In genomic region chr13:98672947-98673545, GRCh38 we compare ENCODE assay signal across 8 cellular contexts.
DNase-seq lines count a peak whose midpoint lies in the region; ATAC-seq and TF ChIP-seq lines count a peak whose summit lies in the region.

No MANE protein-coding gene starts in this region.

- ATAC-seq in HG03520 (IDR thresholded peaks at IDR 0.05; ENCODE audit: unreplicated experiment): peak; percentile 76
- ATAC-seq in stimulated activated naive CD8-positive, alpha-beta T cell treated with anti-CD3 and anti-CD28 coated beads, Interleukin-15, Interleukin-2, amounts not matched to agents 100 U/mL and 50 U/mL, for 24 hours: peak; percentile 67

- H3K36me3 Mint-ChIP-seq in CD14-positive monocyte: no peaks in the 10 kb centered on the region

- DNase-seq in CD14-positive monocyte (ENCODE audit: low spot score) (peak; percentile 67), GM19240 (ENCODE audit: insufficient read length, low spot score) (peak; percentile 62), NOMO-1 (lab: John Stamatoyannopoulos, UW; ENCODE audit: unreplicated experiment in 2 of 2) (peak; percentile 70 to 73), epithelial cell of esophagus (ENCODE audit: low read depth) (peak; percentile 76), middle frontal gyrus (ENCODE audit: extremely low spot score, low spot score) (peak; percentile 48)
- DNase-seq in activated CD8-positive, alpha-beta memory T cell treated with anti-CD3 and anti-CD28 coated beads, Interleukin-2, amount 50 U/mL, for 1 hour (ENCODE audit: extremely low read depth): peak; percentile 16
- peak; percentile 50 for DNase-seq in stimulated activated naive CD8-positive, alpha-beta T cell treated with anti-CD3 and anti-CD28 coated beads, Interleukin-15, Interleukin-2, amounts not matched to agents 100 U/mL and 50 U/mL, for 24 hours

- peak overlapping the region in 2 of 7 donors; percentile 22 to 23 for H3K27ac Mint-ChIP-seq in CD14-positive monocyte

- peaks cover 3 to 17% (median 14%) of the 10 kb centered on the region in 3 donors for H3K27me3 Mint-ChIP-seq in CD14-positive monocyte (ENCODE audit: low read depth in 3 of 3)

- H3K4me3 Mint-ChIP-seq in CD14-positive monocyte: no peak overlapping the region

- intact Hi-C loops in CD14-positive monocyte (cut with micrococcal nuclease): loop anchor here (2.0 to 5.0 kb wide), 3 partner anchors 226 to 816 kb away; no protein-coding TSS in a partner anchor

- H3K4me1 Mint-ChIP-seq in CD14-positive monocyte: peaks cover 15% of the 10 kb centered on the region

- H3K9me3 Mint-ChIP-seq in CD14-positive monocyte: peaks cover 0 to 2% (median 0%) of the 10 kb centered on the region in 7 donors

- TF ChIP-seq CTCF in CD14-positive monocyte (IDR thresholded peaks at IDR 0.05): peak; percentile 89
- TF ChIP-seq CTCF in epithelial cell of esophagus (IDR thresholded peaks at IDR 0.05; ENCODE audit: insufficient read depth, low read depth, low read length, missing control alignments): peak; percentile 94

- no peak overlapping the region for H3K4me3 ChIP-seq in epithelial cell of esophagus (ENCODE audit: low read length)

Comparison
In these comparisons a context has a peak if more than half of its experiments do, and no peak if none do; other contexts are left out.
1. DNase-seq: peak in every context shown above with its lines; median percentile 76 in epithelial cell of esophagus; 72 in NOMO-1; 67 in CD14-positive monocyte; 62 in GM19240; 50 in stimulated activated naive CD8-positive, alpha-beta T cell treated with anti-CD3 and anti-CD28 coated beads, Interleukin-15, Interleukin-2, amounts not matched to agents 100 U/mL and 50 U/mL, for 24 hours; 48 in middle frontal gyrus; 16 in activated CD8-positive, alpha-beta memory T cell treated with anti-CD3 and anti-CD28 coated beads, Interleukin-2, amount 50 U/mL, for 1 hour.